In genomic region chr3:62768896-62769295, GRCh38 we compare ENCODE assay signal across 29 cellular contexts.
"Had no signal": no experiment of that assay in that cellular context is flagged by ENCODE, and none has a peak within 500 bp of the region (broad histone marks: within the 10 kb centered on the region; RNA-seq: fewer than 3 reads in every experiment).

No MANE protein-coding gene starts in this region.

- H2AFZ ChIP-seq: neural progenitor cell had no signal

- H3K36me3 Mint-ChIP-seq: mesothelial cell of epicardium; naive B cell; natural killer cell; neural progenitor cell; stimulated activated naive B cell treated with anti-CD40 and anti-IgM and Interleukin-4, amounts not matched to agents 10 μg/mL and 1 μg/mL and 100 μg/mL, for 72 hours had no signal

- H3K4me3 ChIP-seq: left ventricle myocardium inferior, lung, neural progenitor cell, ovary, right atrium auricular region, skin epidermis, stomach, thoracic aorta, tibial artery, upper lobe of right lung had no signal

- H3K27me3 Mint-ChIP-seq: naive B cell; progenitor cell of endocrine pancreas; stimulated activated naive B cell treated with anti-CD40 and anti-IgM and Interleukin-4, amounts not matched to agents 10 μg/mL and 1 μg/mL and 100 μg/mL, for 72 hours had no signal

- H3K4me2 ChIP-seq: neural progenitor cell had no signal

- FAIRE-seq: kidney, urothelium cell line had no signal

- ATAC-seq: left colon; natural killer cell; sciatic nerve; stimulated activated naive B cell treated with anti-CD40 and anti-IgM and Interleukin-4, amounts not matched to agents 10 μg/mL and 1 μg/mL and 100 μg/mL, for 72 hours; stimulated activated naive CD8-positive, alpha-beta T cell treated with anti-CD3 and anti-CD28 coated beads, Interleukin-15, Interleukin-2, amounts not matched to agents 100 U/mL and 50 U/mL, for 24 hours; upper lobe of right lung had no signal

- DNase-seq: hippocampal formation; kidney; left colon; left ventricle myocardium inferior; mesendoderm; naive B cell; natural killer cell; nephron progenitor cell; ovary; stimulated activated CD4-positive, alpha-beta T cell treated with anti-CD3 and anti-CD28 coated beads, Interleukin-12 subunit alpha, Interleukin-12 subunit beta, amount 100 ng/mL, for 4 hours; stimulated activated CD4-positive, alpha-beta T cell treated with anti-CD3 and anti-CD28 coated beads, Interleukin-15, amount 100 ng/mL, for 24 hours; stimulated activated CD4-positive, alpha-beta T cell treated with anti-CD3 and anti-CD28 coated beads, Interleukin-2, amount 100 ng/mL, for 24 hours; stimulated activated CD4-positive, alpha-beta T cell treated with anti-CD3 and anti-CD28 coated beads, Interleukin-4, amount 100 ng/mL, for 1 hour; stimulated activated naive B cell treated with anti-CD40 and anti-IgM and Interleukin-4, amounts not matched to agents 10 μg/mL and 1 μg/mL and 100 μg/mL, for 72 hours; stimulated activated naive CD8-positive, alpha-beta T cell treated with anti-CD3 and anti-CD28 coated beads, Interleukin-15, Interleukin-2, amounts not matched to agents 100 U/mL and 50 U/mL, for 24 hours; stomach; tibial artery; trophoblast cell; upper lobe of right lung had no signal

- H3K36me3 ChIP-seq: left ventricle myocardium inferior, neural progenitor cell, neutrophil, ovary, right atrium auricular region, stomach, thoracic aorta, tibial artery, upper lobe of right lung had no signal

- H3K27ac Mint-ChIP-seq: mesothelial cell of epicardium; naive B cell; natural killer cell; nephron progenitor cell; neural progenitor cell; progenitor cell of endocrine pancreas; stimulated activated naive B cell treated with anti-CD40 and anti-IgM and Interleukin-4, amounts not matched to agents 10 μg/mL and 1 μg/mL and 100 μg/mL, for 72 hours had no signal

- H3K9me3 ChIP-seq: left ventricle myocardium inferior, neutrophil, ovary, right atrium auricular region, stomach, thoracic aorta, tibial artery, upper lobe of right lung had no signal

- H3K27me3 ChIP-seq: neural progenitor cell, neutrophil, ovary, right atrium auricular region, stomach, tibial artery, upper lobe of right lung had no signal

- H3K4me1 ChIP-seq: left ventricle myocardium inferior, neural progenitor cell, right atrium auricular region, stomach, tibial artery, upper lobe of right lung had no signal

- H3K4me3 Mint-ChIP-seq: mesothelial cell of epicardium; naive B cell; natural killer cell; nephron progenitor cell; neural progenitor cell; stimulated activated naive B cell treated with anti-CD40 and anti-IgM and Interleukin-4, amounts not matched to agents 10 μg/mL and 1 μg/mL and 100 μg/mL, for 72 hours had no signal

- H3K4me1 Mint-ChIP-seq: naive B cell; natural killer cell; neural progenitor cell; stimulated activated naive B cell treated with anti-CD40 and anti-IgM and Interleukin-4, amounts not matched to agents 10 μg/mL and 1 μg/mL and 100 μg/mL, for 72 hours had no signal

- H3K27ac ChIP-seq: left ventricle myocardium inferior, neural progenitor cell, neutrophil, ovary, right atrium auricular region, skin epidermis, stomach, thoracic aorta, tibial artery, upper lobe of right lung had no signal

- H3K9ac ChIP-seq: neural progenitor cell had no signal

- H3K9me3 Mint-ChIP-seq: mesothelial cell of epicardium, nephron progenitor cell, neural progenitor cell had no signal
